In genomic region chr2:133566967-133567645, GRCh38 we compare ENCODE assay signal across 11 cellular contexts. TPM values are rescaled to one million over a fixed set of nuclear protein-coding genes. Genes with fewer than 3 reads are reported as not detected.
DNase-seq lines count a peak whose midpoint lies in the region; ATAC-seq, FAIRE-seq and TF ChIP-seq lines count a peak whose summit lies in the region.
"Had no signal": no experiment of that assay in that cellular context is flagged by ENCODE, and none has a peak within 500 bp of the region (broad histone marks: within the 10 kb centered on the region; RNA-seq: fewer than 3 reads in every experiment).

No MANE protein-coding gene starts in this region.

- no peak for TF ChIP-seq EP300 in A549 (IDR thresholded peaks at IDR 0.05)

- H3K4me3 ChIP-seq in A549 (no peak overlapping the region), Peyer's patch (peak overlapping the region in 2 of 4 donors; percentile 44 to 55), fibroblast of lung (replicated peaks in 1 of 4; ENCODE audit: control extremely low read depth in 1 of 4, insufficient read depth in 1 of 4, low read depth in 3 of 4, low read length in 4 of 4) (peak overlapping the region; percentile 10 to 62 (median 37))

- TF ChIP-seq CTCF in A549 (IDR thresholded peaks at IDR 0.05) (no peak), Peyer's patch (IDR thresholded peaks at IDR 0.05) (no peak), fibroblast of lung (conservative IDR thresholded peaks at IDR 0.05 in 1 of 2, IDR thresholded peaks at IDR 0.05 in 1 of 2; ENCODE audit: low read depth in 1 of 2, low read length in 2 of 2) (no peak)

- H3K36me3 ChIP-seq in Peyer's patch (no peaks in the 10 kb centered on the region), fibroblast of lung (ENCODE audit: control insufficient read depth, insufficient read depth, low read length) (no peaks in the 10 kb centered on the region)
- H3K36me3 ChIP-seq: uterus had no signal

- H3K4me2 ChIP-seq in A549, result peak overlapping the region; percentile 80
- H3K4me2 ChIP-seq in fibroblast of lung (ENCODE audit: extremely low read depth, insufficient read depth, low read length), result peak overlapping the region; percentile 91

- H3K27ac ChIP-seq in A549 (peak overlapping the region in 1 of 2 experiments; percentile 75; a peak in 4 of 6 replicates), Peyer's patch (peak overlapping the region in 2 of 4 donors; percentile 41 to 53), fibroblast of lung (ENCODE audit: insufficient read depth, low read length) (peak overlapping the region; percentile 54)
- H3K27ac ChIP-seq: C4-2B had no signal

- TF ChIP-seq RAD21 in A549 (conservative IDR thresholded peaks at IDR 0.05 in 1 of 2, IDR thresholded peaks at IDR 0.05 in 1 of 2), result no peak

- DNase-seq in A549 (ENCODE audit: low read depth in 1 of 2, low spot score in 1 of 2) (peak in 1 of 2 experiments; percentile 25), Peyer's patch (peak in 2 of 3 donors; percentile 79 to 80), fibroblast of lung (ENCODE audit: low read depth in 2 of 2) (peak; percentile 86 to 88), midbrain (lab: John Stamatoyannopoulos, UW) (peak; percentile 11), mesenteric fat pad (ENCODE audit: low spot score) (no peak), KG1 (lab: John Stamatoyannopoulos, UW) (no peak)

- no peak overlapping the region for H3K9ac ChIP-seq in fibroblast of lung (ENCODE audit: insufficient read depth, low read length)

- H2AFZ ChIP-seq in fibroblast of lung (ENCODE audit: low read length), result no peak overlapping the region

- TF ChIP-seq POLR2A in A549 (IDR thresholded peaks at IDR 0.05; ENCODE audit: low read length) (no peak), Peyer's patch (IDR thresholded peaks at IDR 0.05) (peak in 1 of 2 donors; percentile 47)

- H3K27me3 ChIP-seq in Peyer's patch (no peaks in the 10 kb centered on the region), fibroblast of lung (ENCODE audit: control insufficient read depth, insufficient read depth, low read length) (no peaks in the 10 kb centered on the region)
- H3K27me3 ChIP-seq: uterus had no signal

- peaks cover 31% of the 10 kb centered on the region for H3K4me1 ChIP-seq in A549
- peaks cover 0 to 14% (median 0%) of the 10 kb centered on the region in 4 donors for H3K4me1 ChIP-seq in Peyer's patch
- H3K4me1 ChIP-seq in fibroblast of lung (ENCODE audit: control insufficient read depth, extremely low read depth, insufficient read depth, low read length), result peaks cover 15% of the 10 kb centered on the region
- H3K4me1 ChIP-seq: uterus had no signal

- 60% methylated on average over 8 of the region's 8 CpGs for WGBS in A549 (ENCODE audit: missing lambda C conversion rate)

- peaks cover 1% of the 10 kb centered on the region for H3K79me2 ChIP-seq in fibroblast of lung (ENCODE audit: control insufficient read depth, insufficient read depth, low read length)

- ATAC-seq in A549 (peak; percentile 63 to 70; a peak in 4 of 6 replicates), GM21786 (IDR thresholded peaks at IDR 0.05; ENCODE audit: unreplicated experiment) (no peak), GM21390 (IDR thresholded peaks at IDR 0.05; ENCODE audit: unreplicated experiment) (no peak)

- CTCF ChIA-PET in A549 (lab: Yijun Ruan, JAX), result interaction anchor here (1.0 to 3.7 kb wide), 6 partner anchors 11 to 881 kb away, joined by 3 to 21 read pairs (median 7); no protein-coding TSS in a partner anchor

- H3K9me3 ChIP-seq in A549 (no peaks in the 10 kb centered on the region), Peyer's patch (no peaks in the 10 kb centered on the region), fibroblast of lung (ENCODE audit: control insufficient read depth, insufficient read depth, low read depth, low read length) (no peaks in the 10 kb centered on the region)
- H3K9me3 ChIP-seq: uterus had no signal

- H4K20me1 ChIP-seq in fibroblast of lung (ENCODE audit: control insufficient read depth, extremely low read depth, insufficient read depth, low read length), result no peaks in the 10 kb centered on the region

- POLR2A ChIA-PET in A549 (lab: Yijun Ruan, JAX), result no interaction called here

- no peak for FAIRE-seq in A549 (lab: Jason Lieb, UNC)

TF ChIP-seq in A549, 52 proteins besides CTCF, POLR2A, EP300 and RAD21:
- TF ChIP-seq HEYL (CRISPR knock-in tag; IDR thresholded peaks at IDR 0.05) (no peak), MAZ (IDR thresholded peaks at IDR 0.05; ENCODE audit: borderline replicate concordance, low read depth, low read length) (no peak), JUNB (IDR thresholded peaks at IDR 0.05) (no peak), POLR2AphosphoS2 (conservative IDR thresholded peaks at IDR 0.05; ENCODE audit: low read length) (no peak), NR3C1 (IDR thresholded peaks at IDR 0.05) (no peak), USF2 (IDR thresholded peaks at IDR 0.05) (no peak), ELK1 (IDR thresholded peaks at IDR 0.05; ENCODE audit: low read depth, low read length) (no peak), ATOH8 (CRISPR knock-in tag; IDR thresholded peaks at IDR 0.05; ENCODE audit: low read depth) (no peak)
TF ChIP-seq in A549: peak in this region for 0.

RNA-seq across cellular contexts. Expression of gene NCKAP5, which starts 1.2 kb away (rescaled TPM):
- polyA plus RNA-seq in A549 (2011; rRNA removed) (2.9 and 3.0 TPM in 2 replicates), A549 (2017; fragmentation: RNase III; extraction: RNeasy Plus Mini Kit Qiagen cat#74134 plus additional on column Dnase treatment) (2.9 to 4.1 TPM (median 3.8 TPM) in 3 replicates), fibroblast of lung (1.9 and 6.2 TPM in 2 replicates)
- polyA plus RNA-seq in A549 (2012; cell fraction: cytosol; rRNA removed), result 1.1 and 1.3 TPM in 2 replicates
- polyA plus RNA-seq in A549 (2012; cell fraction: nucleus; rRNA removed), result 1.2 and 1.7 TPM in 2 replicates
- 3.7 and 4.7 TPM in 2 replicates for polyA minus RNA-seq in A549 (2011; rRNA and poly(A)+ RNA removed)
- total RNA-seq in Peyer's patch (10 to 100 TPM in 3 of 4 donors, 1 to 10 TPM in 1; 9.1 to 28.5 (median 22.5) TPM), fibroblast of lung (1.0 and 2.6 TPM in 2 replicates), mesenteric fat pad (1.7 TPM)
- polyA plus RNA-seq in fibroblast of lung (2012), result 1.5 and 5.5 TPM in 2 replicates
- 2.8 and 11.9 TPM in 2 replicates for polyA minus RNA-seq in fibroblast of lung (ENCODE audit: low replicate concordance)
- total RNA-seq: T-helper 2 cell treated with Interferon-gamma antibody and Interleukin-4, amounts not matched to agents 100 ng/mL and 5 ng/mL, for 36 hours had no signal

Comparison
In these comparisons a context has a peak if more than half of its experiments do, and no peak if none do; other contexts are left out.
1. ATAC-seq: peak in A549 (2 of 2); none in GM21786 (single experiment) and GM21390 (single experiment).
2. DNase-seq: peak in Peyer's patch (2 of 3), fibroblast of lung (2 of 2) and midbrain (single experiment); none in mesenteric fat pad (single experiment) and KG1 (single experiment).